8 cellular contexts compared by ENCODE assay signal in the genomic region with DNA sequence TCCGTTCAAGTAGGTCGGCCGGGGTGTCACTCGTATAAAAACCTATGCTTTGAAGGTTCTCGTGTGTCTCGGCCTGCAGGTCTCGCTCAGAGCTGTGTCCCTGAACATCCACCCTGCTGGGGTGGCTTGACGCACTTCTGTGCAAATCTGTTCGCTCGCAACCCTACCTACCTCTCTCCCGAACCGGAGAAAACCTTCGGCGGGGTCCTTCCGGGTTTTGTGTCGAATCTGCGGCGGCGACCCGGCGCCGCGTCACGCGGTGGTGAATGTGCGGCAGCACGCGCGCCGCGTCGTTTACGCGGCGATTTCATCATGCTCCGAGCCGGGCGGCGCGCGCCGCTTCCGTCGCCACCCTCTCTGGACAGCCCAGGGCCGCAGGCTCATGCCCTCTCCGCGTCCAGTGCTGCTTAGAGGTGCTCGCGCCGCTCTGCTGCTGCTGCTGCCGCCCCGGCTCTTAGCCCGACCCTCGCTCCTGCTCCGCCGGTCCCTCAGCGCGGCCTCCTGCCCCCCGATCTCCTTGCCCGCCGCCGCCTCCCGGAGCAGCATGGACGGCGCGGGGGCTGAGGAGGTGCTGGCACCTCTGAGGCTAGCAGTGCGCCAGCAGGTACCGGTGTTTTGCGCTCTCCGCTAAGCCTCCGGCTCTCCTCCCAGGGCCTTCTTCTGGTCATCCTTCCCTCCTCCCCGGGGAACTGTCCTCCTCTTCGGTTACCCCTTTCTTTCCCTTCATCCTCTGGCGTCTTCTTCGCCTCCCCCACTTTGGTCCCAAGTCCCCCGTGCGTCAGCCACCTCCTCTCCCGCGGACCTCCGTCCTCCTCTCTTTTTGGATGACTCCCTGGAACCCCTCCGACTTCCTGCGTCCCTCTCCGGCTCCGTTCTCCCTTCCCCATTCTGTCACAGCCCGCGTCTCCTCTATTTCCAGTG. TPM values are rescaled to one million over a fixed set of nuclear protein-coding genes. Genes with fewer than 3 reads are reported as not detected.
DNase-seq lines count a peak whose midpoint lies in the region; TF ChIP-seq lines count a peak whose summit lies in the region.

Gene GARS1, plus strand, starts transcription at position 339 of the 921 bp plus-strand sequence. Its CDS starts 44 bp downstream, at position 383.

- no peaks in the 10 kb centered on the region for H3K27me3 ChIP-seq in MM.1S (replicated peaks; ENCODE audit: insufficient read depth, low read length)
- H3K27me3 ChIP-seq in stomach: no peaks in the 10 kb centered on the region

- H3K36me3 Mint-ChIP-seq in neural crest cell (ENCODE audit: low read depth): peaks cover 7% of the 10 kb centered on the region

- H3F3A ChIP-seq in MM.1S (ENCODE audit: insufficient read depth, low read length): peaks cover 18% of the 10 kb centered on the region

- DNase-seq in GDM1 (lab: John Stamatoyannopoulos, UW) (peak; percentile 80), HCEC 1CT (peak; percentile 88), MM.1S (peak; percentile 89), SIG-M5 treated with dmso at 0.1 percent for 504 hours (lab: John Stamatoyannopoulos, UW; ENCODE audit: unreplicated experiment) (peak; percentile 70), activated gamma-delta T cell treated with Interleukin-2 at 50 U/mL for 16 hours (peak; percentile 84), fibroblast of villous mesenchyme (ENCODE audit: low read depth) (peak; percentile 93), neural crest cell (ENCODE audit: low read depth, low spot score) (peak; percentile 81), stomach (peak; percentile 93)

- H3K4me1 Mint-ChIP-seq in neural crest cell: peaks cover 45% of the 10 kb centered on the region

- peaks cover 9% of the 10 kb centered on the region; the same call in 1 of the 2 replicates for H3K4me1 ChIP-seq in MM.1S (ENCODE audit: low read length)
- H3K4me1 ChIP-seq in stomach: peaks cover 18 to 58% (median 35%) of the 10 kb centered on the region in 4 donors

- H2AFZ ChIP-seq in MM.1S (ENCODE audit: low read length): peak within 1 kb of the TSS; percentile 61

- H3K9me2 ChIP-seq in MM.1S (replicated peaks; ENCODE audit: insufficient read depth, low read length): no peaks in the 10 kb centered on the region

- TF ChIP-seq EP300 in stomach (IDR thresholded peaks at IDR 0.05): no peak

- peak in 2 of 4 donors; percentile 67 to 69 for TF ChIP-seq POLR2A in stomach (IDR thresholded peaks at IDR 0.05)

- H3K4me3 ChIP-seq in MM.1S (ENCODE audit: low read length): peak within 1 kb of the TSS; percentile 70
- peak within 1 kb of the TSS; percentile 97 for H3K4me3 ChIP-seq in fibroblast of villous mesenchyme (ENCODE audit: low read depth, low read length)
- H3K4me3 ChIP-seq in stomach: peak within 1 kb of the TSS; percentile 70 to 91 (median 80)

- peak within 1 kb of the TSS; percentile 98 for H3K4me3 Mint-ChIP-seq in neural crest cell

- no peaks in the 10 kb centered on the region for H3K9me3 ChIP-seq in MM.1S (replicated peaks; ENCODE audit: insufficient read depth, low read length)
- no peaks in the 10 kb centered on the region for H3K9me3 ChIP-seq in stomach

- no peaks in the 10 kb centered on the region for H3K9me3 Mint-ChIP-seq in neural crest cell

- H3K9ac ChIP-seq in MM.1S (ENCODE audit: low read length): peak within 1 kb of the TSS; percentile 79

- intact Hi-C loops in stomach (cut with DNase I; ENCODE audit: low total_unique reads): no loop called here

- H3K27ac ChIP-seq in MM.1S (ENCODE audit: low read length): peak within 1 kb of the TSS; percentile 84
- peak within 1 kb of the TSS; percentile 91 to 97 (median 93) for H3K27ac ChIP-seq in stomach

- peak within 1 kb of the TSS; percentile 98 for H3K27ac Mint-ChIP-seq in neural crest cell (ENCODE audit: unreplicated experiment)

- 0% methylated on average over 47 to 86 of the region's 86 CpGs for WGBS in stomach, 5 donors

- peaks cover 83% of the 10 kb centered on the region for H3K79me2 ChIP-seq in MM.1S (ENCODE audit: low read length)

- TF ChIP-seq CTCF in MM.1S (IDR thresholded peaks at IDR 0.05; ENCODE audit: low read length) (no peak), fibroblast of villous mesenchyme (IDR thresholded peaks at IDR 0.05; ENCODE audit: insufficient read depth, low read depth, low read length) (no peak), neural crest cell (conservative IDR thresholded peaks at IDR 0.05) (no peak), stomach (IDR thresholded peaks at IDR 0.05) (no peak)

- H3K4me2 ChIP-seq in MM.1S (ENCODE audit: low read depth, low read length): peak within 1 kb of the TSS; percentile 99

- H3K36me3 ChIP-seq in MM.1S (replicated peaks; ENCODE audit: insufficient read depth, low read length) (0 out of 2 replicates have a peak, but pooled peaks cover 5% of the 10 kb centered on the region), stomach (peaks cover 11 to 13% (median 13%) of the 10 kb centered on the region in 4 donors)

- H3K27me3 Mint-ChIP-seq in neural crest cell (ENCODE audit: low read depth): no peaks in the 10 kb centered on the region

- H4K20me1 ChIP-seq in MM.1S (ENCODE audit: insufficient read depth, low read length): no peaks in the 10 kb centered on the region

RNA-seq across cellular contexts. Expression of gene GARS1, which starts in this region (rescaled TPM):
- total RNA-seq in fibroblast of villous mesenchyme (287 and 523 TPM in 2 replicates), neural crest cell (151 and 152 TPM in 2 replicates), stomach (10 to 100 TPM; 37.5 to 76.8 (median 52.5) TPM)
- polyA plus RNA-seq in stomach: 100 to 1,000 TPM in 2 of 3 donors, 10 to 100 TPM in 1; 75.9 to 124 (median 122) TPM

Comparison
In these comparisons a context has a peak if more than half of its experiments do, and no peak if none do; other contexts are left out.
1. Peak in every context shown above with its lines: DNase-seq, H3K4me3 ChIP-seq and H3K27ac ChIP-seq.